Comparison of ENCODE assay signal across 8 cellular contexts in genomic region chr16:30183236-30183960, GRCh38. TPM values are rescaled to one million over a fixed set of nuclear protein-coding genes. Genes with fewer than 3 reads are reported as not detected.
DNase-seq lines count a peak whose midpoint lies in the region; ATAC-seq and TF ChIP-seq lines count a peak whose summit lies in the region.

Gene CORO1A (plus strand): TSS chr16:30183602. CDS start chr16:30185210, 1,608 bp downstream.

- intact Hi-C loops in activated CD8-positive, alpha-beta T cell treated with anti-CD3 and anti-CD28 coated beads for 36 hours (cut with micrococcal nuclease): no loop called here

- no peaks in the 10 kb centered on the region for H3K27me3 ChIP-seq in effector memory CD4-positive, alpha-beta T cell (replicated peaks; ENCODE audit: control insufficient read depth, insufficient read depth, low read length, poor library complexity, severe bottlenecking)
- H3K27me3 ChIP-seq in mesendoderm (ENCODE audit: insufficient read depth, low read length, poor library complexity): no peaks in the 10 kb centered on the region

- peak within 1 kb of the TSS; percentile 100 for H3K4me3 Mint-ChIP-seq in activated CD8-positive, alpha-beta T cell treated with anti-CD3 and anti-CD28 coated beads for 36 hours

- H3K9ac ChIP-seq in mesendoderm (ENCODE audit: low read length): peak within 1 kb of the TSS; percentile 70

- no peak within 1 kb of the TSS for H2BK120ac ChIP-seq in mesendoderm (ENCODE audit: low read depth, low read length)

- no peak within 1 kb of the TSS for H3K18ac ChIP-seq in mesendoderm (ENCODE audit: low read length)

- no peaks in the 10 kb centered on the region for H3K27me3 Mint-ChIP-seq in activated CD8-positive, alpha-beta T cell treated with anti-CD3 and anti-CD28 coated beads for 36 hours

- no peaks in the 10 kb centered on the region for H3K9me3 Mint-ChIP-seq in activated CD8-positive, alpha-beta T cell treated with anti-CD3 and anti-CD28 coated beads for 36 hours

- no peak within 1 kb of the TSS for H4K5ac ChIP-seq in mesendoderm (ENCODE audit: low read length)

- CTCF ChIA-PET in activated CD8-positive, alpha-beta T cell treated with anti-CD3 and anti-CD28 coated beads for 36 hours (lab: Charles Lee): interaction anchor here (0.8 to 1.0 kb wide), 4 partner anchors 12 to 226 kb away, joined by 3 to 4 read pairs (median 4); partner anchors contain the start of genes GDPD3 and TBX6

- POLR2A ChIA-PET in activated CD8-positive, alpha-beta T cell treated with anti-CD3 and anti-CD28 coated beads for 36 hours (lab: Charles Lee): interaction anchor here (0.6 to 2.3 kb wide), 11 partner anchors 29 to 352 kb away, joined by 3 to 8 read pairs (median 4); partner anchors contain the start of genes ALDOA, YPEL3 and ZNF747

- peaks cover 44% of the 10 kb centered on the region for H3K36me3 Mint-ChIP-seq in activated CD8-positive, alpha-beta T cell treated with anti-CD3 and anti-CD28 coated beads for 36 hours (ENCODE audit: low read depth)

- WGBS in mesendoderm (ENCODE audit: extremely low coverage, insufficient coverage, low lambda C conversion rate): no CpG with 5 or more reads among the region's 73 CpGs

- H4K8ac ChIP-seq in mesendoderm (ENCODE audit: low read depth, low read length): no peak within 1 kb of the TSS

- H3K79me1 ChIP-seq in mesendoderm (ENCODE audit: low read length): no peaks in the 10 kb centered on the region

- peak within 1 kb of the TSS; percentile 97 for H3K4me3 ChIP-seq in effector memory CD4-positive, alpha-beta T cell (ENCODE audit: insufficient read depth, low read depth, low read length, poor library complexity, severe bottlenecking)
- peak within 1 kb of the TSS; percentile 47 for H3K4me3 ChIP-seq in mesendoderm (ENCODE audit: low read length)

- H3K4ac ChIP-seq in mesendoderm (ENCODE audit: low read depth, low read length): no peak within 1 kb of the TSS

- H3K79me2 ChIP-seq in mesendoderm (ENCODE audit: control insufficient read depth, insufficient read depth, low read length): no peaks in the 10 kb centered on the region

- peaks cover 29% of the 10 kb centered on the region for H3K36me3 ChIP-seq in effector memory CD4-positive, alpha-beta T cell (ENCODE audit: control insufficient read depth, insufficient read depth, low read length)
- no peaks in the 10 kb centered on the region for H3K36me3 ChIP-seq in mesendoderm (ENCODE audit: control insufficient read depth, insufficient read depth, low read length)

- peak within 1 kb of the TSS; percentile 87 for H3K56ac ChIP-seq in mesendoderm (ENCODE audit: low read length)

- H3K4me2 ChIP-seq in mesendoderm (ENCODE audit: low read length): peak within 1 kb of the TSS; percentile 84

- ATAC-seq in GM18867 (IDR thresholded peaks at IDR 0.05; ENCODE audit: unreplicated experiment) (peak; percentile 43), HG03342 (IDR thresholded peaks at IDR 0.05; ENCODE audit: unreplicated experiment) (peak; percentile 46)
- peak; percentile 41 for ATAC-seq in activated CD8-positive, alpha-beta T cell treated with anti-CD3 and anti-CD28 coated beads for 36 hours

- peak; percentile 81 for DNase-seq in ACHN
- DNase-seq in NCI-H82 (lab: John Stamatoyannopoulos, UW): peak; percentile 86
- DNase-seq in activated CD8-positive, alpha-beta T cell treated with anti-CD3 and anti-CD28 coated beads for 36 hours: peak; percentile 90
- DNase-seq in effector memory CD4-positive, alpha-beta T cell: peak; percentile 60 to 77 (median 70)
- DNase-seq in mesendoderm: peak; percentile 84
- DNase-seq in stimulated activated CD8-positive, alpha-beta memory T cell treated with anti-CD3 and anti-CD28 coated beads, Interleukin-12 subunit alpha, Interleukin-12 subunit beta, amount 100 ng/mL, for 24 hours (ENCODE audit: extremely low read depth): peak; percentile 70

- no peak within 1 kb of the TSS for H2AK5ac ChIP-seq in mesendoderm (ENCODE audit: low read length)

- H3K27ac ChIP-seq in effector memory CD4-positive, alpha-beta T cell (ENCODE audit: insufficient read depth, low read length, poor library complexity, severe bottlenecking): peak within 1 kb of the TSS; percentile 94
- no peak within 1 kb of the TSS for H3K27ac ChIP-seq in mesendoderm (ENCODE audit: low read depth, low read length)

- no peak for TF ChIP-seq CTCF in activated CD8-positive, alpha-beta T cell treated with anti-CD3 and anti-CD28 coated beads for 36 hours (IDR thresholded peaks at IDR 0.05)

- no peaks in the 10 kb centered on the region for H3K9me3 ChIP-seq in effector memory CD4-positive, alpha-beta T cell (ENCODE audit: control insufficient read depth, low read length)

- in situ Hi-C loops in ACHN (cut with HindIII; ENCODE audit: low pct_ligation_motif_present, low pct_unique_long_range_greater_than_20kb, low sequenced_read_pairs): no loop called here

- no peak within 1 kb of the TSS for H2BK5ac ChIP-seq in mesendoderm (ENCODE audit: low read length)

- peak within 1 kb of the TSS; percentile 100 for H3K27ac Mint-ChIP-seq in activated CD8-positive, alpha-beta T cell treated with anti-CD3 and anti-CD28 coated beads for 36 hours

- peaks cover 33% of the 10 kb centered on the region for H3K4me1 ChIP-seq in effector memory CD4-positive, alpha-beta T cell (ENCODE audit: control insufficient read depth, insufficient read depth, low read length, poor library complexity, severe bottlenecking)
- no peaks in the 10 kb centered on the region for H3K4me1 ChIP-seq in mesendoderm (ENCODE audit: control insufficient read depth, low read depth, low read length)

- no peak within 1 kb of the TSS for H2BK15ac ChIP-seq in mesendoderm (replicated peaks; ENCODE audit: low read depth)

- peaks cover 28% of the 10 kb centered on the region for H3K4me1 Mint-ChIP-seq in activated CD8-positive, alpha-beta T cell treated with anti-CD3 and anti-CD28 coated beads for 36 hours (ENCODE audit: low read depth)

- no peak within 1 kb of the TSS for H3K23ac ChIP-seq in mesendoderm (ENCODE audit: low read length)

RNA-seq across cellular contexts. Expression of gene CORO1A, which starts in this region (rescaled TPM):
- 1,000 to 10,000 TPM; 1,130 to 1,151 TPM for total RNA-seq in activated CD8-positive, alpha-beta T cell treated with anti-CD3 and anti-CD28 coated beads for 36 hours
- polyA plus RNA-seq in mesendoderm (2013, experiment 1 of 2): 6.3 TPM
- 6.9 TPM for polyA plus RNA-seq in mesendoderm (2013, experiment 2 of 2)
